ENCODE assay signal across 9 cellular contexts in the genomic region with DNA sequence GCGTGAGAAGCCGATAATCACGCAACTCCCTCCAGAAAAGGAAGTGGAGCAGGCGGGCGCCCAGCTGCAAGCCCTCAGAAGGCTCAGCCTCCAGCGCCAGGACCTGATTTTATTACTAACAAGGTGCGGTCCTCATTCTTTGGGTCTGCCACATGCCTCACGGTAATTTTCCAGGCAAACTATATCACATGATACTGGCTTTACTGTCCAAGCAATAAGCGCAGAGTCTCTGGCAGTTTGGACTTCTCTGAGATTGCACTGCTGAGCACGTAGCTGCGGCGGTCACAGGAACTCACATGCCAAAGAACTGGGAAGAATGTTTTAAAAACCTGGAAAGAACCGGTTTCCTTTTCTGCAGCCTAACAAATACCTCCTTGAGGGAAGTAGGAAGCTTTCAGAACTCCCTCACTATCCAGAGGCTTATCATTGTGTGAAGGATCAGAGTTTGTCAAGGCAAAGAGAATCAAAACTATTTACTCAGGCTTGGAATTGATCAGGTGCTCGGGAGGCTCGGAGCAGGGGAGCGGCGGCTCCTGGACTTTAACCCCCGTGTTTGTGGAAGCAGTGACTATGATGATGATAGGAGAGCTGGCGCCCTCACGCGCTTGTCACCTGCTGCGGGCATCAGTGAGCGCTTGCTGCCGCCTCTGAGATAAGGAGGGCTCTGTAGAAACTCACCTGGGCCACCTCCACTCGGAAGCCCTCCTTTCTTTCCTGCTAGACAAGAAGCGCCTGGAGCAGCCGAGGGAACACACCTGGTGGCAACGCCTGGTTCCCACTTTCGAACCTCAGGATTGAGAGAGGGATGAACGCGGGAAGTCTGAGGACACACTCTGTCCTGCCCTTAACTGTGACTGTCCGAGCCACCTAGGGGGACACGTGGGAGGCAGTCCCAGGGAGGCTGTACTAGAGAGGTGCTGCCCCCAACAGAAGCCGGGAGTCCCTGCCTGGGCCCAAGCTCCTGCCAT. TPM values are rescaled to one million over a fixed set of nuclear protein-coding genes. Genes with fewer than 3 reads are reported as not detected.
DNase-seq lines count a peak whose midpoint lies in the region; ATAC-seq and TF ChIP-seq lines count a peak whose summit lies in the region.
"Had no signal": no experiment of that assay in that cellular context is flagged by ENCODE, and none has a peak within 500 bp of the region (broad histone marks: within the 10 kb centered on the region; RNA-seq: fewer than 3 reads in every experiment).

No MANE protein-coding gene starts in this region.

- H3K79me2 ChIP-seq in parathyroid adenoma = no peaks in the 10 kb centered on the region

- H3K4me3 ChIP-seq in fibroblast of mammary gland (ENCODE audit: control insufficient read depth, low read depth, low read length) = peak overlapping the region; percentile 10
- peak overlapping the region; percentile 39 for H3K4me3 ChIP-seq in parathyroid adenoma (ENCODE audit: low read depth, low read length)

- no peaks in the 10 kb centered on the region for H3K4me1 ChIP-seq in parathyroid adenoma

- peak; percentile 83 for DNase-seq in DMS53 (lab: John Stamatoyannopoulos, UW)
- peak; percentile 68 for DNase-seq in NCI-H748 (lab: John Stamatoyannopoulos, UW; ENCODE audit: unreplicated experiment)
- DNase-seq in fibroblast of mammary gland (ENCODE audit: low read depth) = peak; percentile 29
- no peak for DNase-seq in glutamatergic neuron
- DNase-seq: SIG-M5 had no signal

- H3K27me3 ChIP-seq in parathyroid adenoma (ENCODE audit: control insufficient read depth, insufficient read depth, low read length) = no peaks in the 10 kb centered on the region

- H3K27ac ChIP-seq in parathyroid adenoma = no peak overlapping the region

- H3K36me3 ChIP-seq in parathyroid adenoma (ENCODE audit: control insufficient read depth, insufficient read depth, low read length) = no peaks in the 10 kb centered on the region

- H3K4me1 Mint-ChIP-seq in glutamatergic neuron (ENCODE audit: low read depth, unreplicated experiment) = no peaks in the 10 kb centered on the region

- H3K9ac ChIP-seq in parathyroid adenoma = no peak overlapping the region

- TF ChIP-seq CTCF in fibroblast of mammary gland (conservative IDR thresholded peaks at IDR 0.05; ENCODE audit: control insufficient read depth, insufficient read depth, low read depth, low read length) = no peak
- no peak for TF ChIP-seq CTCF in parathyroid adenoma (IDR thresholded peaks at IDR 0.05)
- no peak for TF ChIP-seq CTCF in glutamatergic neuron (IDR thresholded peaks at IDR 0.05; ENCODE audit: partially characterized antibody, unreplicated experiment)

- peaks cover 29% of the 10 kb centered on the region for H3K36me3 Mint-ChIP-seq in glutamatergic neuron (ENCODE audit: unreplicated experiment)

- H3K27me3 Mint-ChIP-seq in glutamatergic neuron (ENCODE audit: unreplicated experiment) = no peaks in the 10 kb centered on the region

- no peak overlapping the region for H3K27ac Mint-ChIP-seq in glutamatergic neuron (ENCODE audit: unreplicated experiment)

- peaks cover 13% of the 10 kb centered on the region for H3K9me3 Mint-ChIP-seq in glutamatergic neuron (ENCODE audit: unreplicated experiment)

- no peak overlapping the region for H3K4me3 Mint-ChIP-seq in glutamatergic neuron (ENCODE audit: unreplicated experiment)

- ATAC-seq in GM19324 (IDR thresholded peaks at IDR 0.05; ENCODE audit: low FRiP score, unreplicated experiment) (no peak), HG03196 (IDR thresholded peaks at IDR 0.05; ENCODE audit: unreplicated experiment) (no peak)
- ATAC-seq in activated CD4-positive, CD25-positive, alpha-beta regulatory T cell treated with anti-CD3 and anti-CD28 coated beads, Interleukin-2, amount 50 U/mL, for 24 hours = no peak

- H3K4me2 ChIP-seq in parathyroid adenoma (ENCODE audit: low read length) = peak overlapping the region; percentile 72

- peak overlapping the region; percentile 76 for H2AFZ ChIP-seq in parathyroid adenoma

- no peaks in the 10 kb centered on the region for H3K9me3 ChIP-seq in parathyroid adenoma (ENCODE audit: control insufficient read depth, low read length)

RNA-seq across cellular contexts. Expression of a gene that starts 27.2 kb away (rescaled TPM):
- 2.4 TPM for total RNA-seq in glutamatergic neuron (ENCODE audit: unreplicated experiment)
